9 cellular contexts compared by ENCODE assay signal in the genomic region with DNA sequence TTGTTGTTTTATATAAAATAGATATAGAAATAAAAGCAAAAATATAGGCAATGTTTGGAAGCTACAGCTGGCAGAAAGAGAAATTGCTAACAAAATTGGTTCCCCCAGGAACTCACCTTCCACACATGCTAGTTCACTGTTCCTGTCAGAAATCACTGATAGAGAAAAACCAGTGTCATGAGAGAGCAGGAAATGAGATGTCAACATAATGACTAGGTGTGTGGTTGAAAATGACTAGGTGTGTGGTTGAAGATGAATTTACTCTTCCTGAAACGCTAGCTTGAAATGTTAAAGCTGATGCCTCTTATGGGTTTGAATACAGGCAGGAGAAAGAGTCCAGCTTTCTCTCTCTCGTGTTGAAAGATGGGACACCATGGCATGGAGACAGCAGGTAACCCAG.
DNase-seq lines count a peak whose midpoint lies in the region; ATAC-seq, FAIRE-seq and TF ChIP-seq lines count a peak whose summit lies in the region.
"Had no signal": no experiment of that assay in that cellular context is flagged by ENCODE, and none has a peak within 500 bp of the region (broad histone marks: within the 10 kb centered on the region; RNA-seq: fewer than 3 reads in every experiment).

No MANE protein-coding gene starts in this region.

- no peaks in the 10 kb centered on the region for H3K79me2 ChIP-seq in PC-3 (ENCODE audit: low read length)

- H3K9ac ChIP-seq in PC-3 (ENCODE audit: low read length), result no peak overlapping the region
- H3K9ac ChIP-seq: BLaER1 treated with 17β-estradiol and CSF1 and Interleukin-3, amounts not matched to agents 10 nM and 100 nM had no signal

- no peak overlapping the region for H2AFZ ChIP-seq in PC-3 (ENCODE audit: low read length)

- BruUV-seq in PC-3 (replicated peaks; lab: Mats Ljungman, UMichigan), result no TSS peak

- no peak for FAIRE-seq in D721Med (lab: Jason Lieb, UNC)

- H3K27ac ChIP-seq in stomach (no peak overlapping the region), PC-3 (ENCODE audit: low read length) (no peak overlapping the region)
- H3K27ac ChIP-seq: BLaER1 treated with 17β-estradiol and CSF1 and Interleukin-3, amounts not matched to agents 10 nM and 100 nM had no signal

- H3K4me1 Mint-ChIP-seq in natural killer cell treated with Interleukin-12 subunit alpha and Interleukin-12 subunit beta and Interleukin-15 and Interleukin-18, amount 100 ng/mL, for 72 hours (ENCODE audit: low read depth in 2 of 2), result no peaks in the 10 kb centered on the region
- no peaks in the 10 kb centered on the region for H3K4me1 Mint-ChIP-seq in natural killer cell

- H3K9me3 ChIP-seq in stomach (no peaks in the 10 kb centered on the region), PC-3 (ENCODE audit: low read length) (no peaks in the 10 kb centered on the region)
- H3K9me3 ChIP-seq: BLaER1 treated with 17β-estradiol and CSF1 and Interleukin-3, amounts not matched to agents 10 nM and 100 nM had no signal

- CTCF ChIA-PET in PC-3 (lab: Charles Lee), result no interaction called here

- no peaks in the 10 kb centered on the region for H3K36me3 Mint-ChIP-seq in natural killer cell treated with Interleukin-12 subunit alpha and Interleukin-12 subunit beta and Interleukin-15 and Interleukin-18, amount 100 ng/mL, for 72 hours
- no peaks in the 10 kb centered on the region for H3K36me3 Mint-ChIP-seq in natural killer cell

- no peaks in the 10 kb centered on the region for H3K27me3 Mint-ChIP-seq in natural killer cell treated with Interleukin-12 subunit alpha and Interleukin-12 subunit beta and Interleukin-15 and Interleukin-18, amount 100 ng/mL, for 72 hours
- H3K27me3 Mint-ChIP-seq in natural killer cell (ENCODE audit: low read depth in 2 of 2), result no peaks in the 10 kb centered on the region

- peaks cover 4% of the 10 kb centered on the region for H3K9me3 Mint-ChIP-seq in natural killer cell treated with Interleukin-12 subunit alpha and Interleukin-12 subunit beta and Interleukin-15 and Interleukin-18, amount 100 ng/mL, for 72 hours
- H3K9me3 Mint-ChIP-seq in natural killer cell, result peaks cover 0 to 2% of the 10 kb centered on the region in 2 donors

- H3F3A ChIP-seq in PC-3 (ENCODE audit: low read length, unreplicated experiment), result no peaks in the 10 kb centered on the region

- no peak for TF ChIP-seq POLR2A in stomach (IDR thresholded peaks at IDR 0.05)

- no peak overlapping the region for H3K4me2 ChIP-seq in PC-3 (ENCODE audit: low read length)
- H3K4me2 ChIP-seq: BLaER1 treated with 17β-estradiol and CSF1 and Interleukin-3, amounts not matched to agents 10 nM and 100 nM had no signal

- H3K4me3 Mint-ChIP-seq in natural killer cell treated with Interleukin-12 subunit alpha and Interleukin-12 subunit beta and Interleukin-15 and Interleukin-18, amount 100 ng/mL, for 72 hours, result peak overlapping the region; percentile 36
- no peak overlapping the region for H3K4me3 Mint-ChIP-seq in natural killer cell

- POLR2A ChIA-PET in PC-3 (lab: Charles Lee; ENCODE audit: unreplicated experiment), result no interaction called here

- intact Hi-C loops in natural killer cell (cut with micrococcal nuclease) (no loop called here), stomach (cut with DNase I; ENCODE audit: low total_unique reads) (no loop called here), PC-3 (cut with micrococcal nuclease) (no loop called here)

- H3K36me3 ChIP-seq in stomach (no peaks in the 10 kb centered on the region), PC-3 (ENCODE audit: low read depth, low read length) (no peaks in the 10 kb centered on the region)
- H3K36me3 ChIP-seq: BLaER1 treated with 17β-estradiol and CSF1 and Interleukin-3, amounts not matched to agents 10 nM and 100 nM had no signal

- no peaks in the 10 kb centered on the region for H3K9me2 ChIP-seq in PC-3 (replicated peaks; ENCODE audit: low read length)

- H3K27ac Mint-ChIP-seq in natural killer cell treated with Interleukin-12 subunit alpha and Interleukin-12 subunit beta and Interleukin-15 and Interleukin-18, amount 100 ng/mL, for 72 hours, result no peak overlapping the region
- H3K27ac Mint-ChIP-seq in natural killer cell, result no peak overlapping the region

- no peaks in the 10 kb centered on the region for H4K20me1 ChIP-seq in PC-3 (ENCODE audit: low read length)
- H4K20me1 ChIP-seq: BLaER1 treated with 17β-estradiol and CSF1 and Interleukin-3, amounts not matched to agents 10 nM and 100 nM had no signal

- H3K4me3 ChIP-seq in stomach (no peak overlapping the region), PC-3 (ENCODE audit: low read length) (no peak overlapping the region)
- H3K4me3 ChIP-seq: BLaER1 treated with 17β-estradiol and CSF1 and Interleukin-3, amounts not matched to agents 10 nM and 100 nM had no signal

- no peak for TF ChIP-seq CTCF in natural killer cell (IDR thresholded peaks at IDR 0.05)
- no peak for TF ChIP-seq CTCF in D721Med (IDR thresholded peaks at IDR 0.05; ENCODE audit: insufficient read depth, missing control alignments)
- no peak for TF ChIP-seq CTCF in stomach (IDR thresholded peaks at IDR 0.05)
- TF ChIP-seq CTCF in PC-3 (conservative IDR thresholded peaks at IDR 0.05; ENCODE audit: low read depth, low read length), result no peak

- no peak for DNase-seq in natural killer cell treated with Interleukin-12 subunit alpha and Interleukin-12 subunit beta and Interleukin-15 and Interleukin-18, amount 100 ng/mL, for 72 hours (ENCODE audit: low spot score)
- DNase-seq in natural killer cell, result no peak
- no peak for DNase-seq in D721Med (ENCODE audit: insufficient read length, low spot score)
- no peak for DNase-seq in stomach
- DNase-seq in PC-3, result no peak
- no peak for DNase-seq in activated gamma-delta T cell (lab: John Stamatoyannopoulos, UW)

- H3K4me1 ChIP-seq in stomach, result no peaks in the 10 kb centered on the region
- H3K4me1 ChIP-seq in PC-3 (ENCODE audit: insufficient read depth, low read length), result no peaks in the 10 kb centered on the region

- TF ChIP-seq EP300 in stomach (IDR thresholded peaks at IDR 0.05), result no peak

- ATAC-seq in natural killer cell treated with Interleukin-12 subunit alpha and Interleukin-12 subunit beta and Interleukin-15 and Interleukin-18, amount 100 ng/mL, for 72 hours, result peak in 1 of 2 donors; percentile 77
- ATAC-seq in natural killer cell (no peak), HG02610 (IDR thresholded peaks at IDR 0.05; ENCODE audit: unreplicated experiment) (peak; percentile 96), HG03575 (IDR thresholded peaks at IDR 0.05; ENCODE audit: extremely low read depth, insufficient number of reproducible peaks, low FRiP score, unreplicated experiment) (peak; percentile 79), PC-3 (no peak)

- WGBS in stomach, 5 donors, result 54 to 79% (median 73%) methylated on average over 2 of the region's 2 CpGs

- no peaks in the 10 kb centered on the region for H3K27me3 ChIP-seq in stomach
- H3K27me3 ChIP-seq in PC-3 (ENCODE audit: low read length), result no peaks in the 10 kb centered on the region
- H3K27me3 ChIP-seq: BLaER1 treated with 17β-estradiol and CSF1 and Interleukin-3, amounts not matched to agents 10 nM and 100 nM had no signal

Comparison
In these comparisons a context has a peak if more than half of its experiments do, and no peak if none do; other contexts are left out.
1. ATAC-seq: peak in HG02610 (single experiment) and HG03575 (single experiment); none in natural killer cell (0 of 3) and PC-3 (single experiment).